Comparison of ENCODE assay signal across 8 cellular contexts in the genomic region with DNA sequence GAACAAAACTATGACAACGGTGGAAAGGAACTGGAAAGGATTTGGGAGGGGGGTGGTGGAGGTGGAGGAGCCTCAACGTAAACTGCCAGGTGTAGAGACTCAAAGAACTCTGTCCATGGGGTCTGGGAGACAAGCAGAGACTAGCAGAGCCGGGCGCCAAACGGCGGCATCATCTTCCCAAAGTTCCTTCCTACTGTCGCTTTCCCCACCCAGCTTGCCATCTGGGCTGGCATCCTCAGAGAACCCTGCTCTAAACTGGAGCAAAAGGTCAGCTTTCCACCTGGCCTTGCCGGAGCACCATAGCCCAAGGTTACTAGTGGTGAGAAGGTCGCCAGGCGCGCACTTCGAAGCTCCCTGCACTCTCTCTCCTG. TPM values are rescaled to one million over a fixed set of nuclear protein-coding genes. Genes with fewer than 3 reads are reported as not detected.
A peak's percentile ranks its signal among the peaks of the same experiment; 100 is the strongest.
DNase-seq lines count a peak whose midpoint lies in the region; ATAC-seq and TF ChIP-seq lines count a peak whose summit lies in the region.

No MANE protein-coding gene starts in this region.

- H3K4me3 Mint-ChIP-seq in activated T-cell treated with anti-CD3 and anti-CD28 coated beads, Interleukin-2, amount 50 U/mL, for 24 hours = peak overlapping the region; percentile 85
- H3K4me3 Mint-ChIP-seq in activated naive CD8-positive, alpha-beta T cell treated with anti-CD3 and anti-CD28 coated beads, Interleukin-2, amount 50 U/mL, for 24 hours = peak overlapping the region; percentile 88

- H3K4me3 ChIP-seq in right lobe of liver (peak overlapping the region in 2 of 3 donors; percentile 65), tibial artery (peak overlapping the region; percentile 58 to 61)

- in situ Hi-C loops in ACHN (cut with HindIII; ENCODE audit: low pct_ligation_motif_present, low pct_unique_long_range_greater_than_20kb, low sequenced_read_pairs) = no loop called here

- H3K36me3 ChIP-seq in right lobe of liver (no peaks in the 10 kb centered on the region), tibial artery (no peaks in the 10 kb centered on the region)

- TF ChIP-seq POLR2A in right lobe of liver (IDR thresholded peaks at IDR 0.05) = no peak

- no peak for DNase-seq in activated T-cell treated with anti-CD3 and anti-CD28 coated beads, Interleukin-2, amount 50 U/mL, for 24 hours
- DNase-seq in activated T-cell treated with anti-CD3 and anti-CD28 coated beads, Interleukin-2, amount 50 U/mL, for 1 hour = no peak
- DNase-seq in activated naive CD8-positive, alpha-beta T cell treated with anti-CD3 and anti-CD28 coated beads, Interleukin-2, amount 50 U/mL, for 24 hours = no peak
- DNase-seq in right lobe of liver (no peak), tibial artery (no peak), ACHN (no peak), NCI-H446 (lab: John Stamatoyannopoulos, UW) (no peak), DMS153 treated with DMSO at 0.1 percent for 48 hours (lab: John Stamatoyannopoulos, UW; ENCODE audit: unreplicated experiment) (no peak)

- peak overlapping the region; percentile 99 to 100 (median 99) for H3K27ac ChIP-seq in right lobe of liver
- peak overlapping the region; percentile 97 to 99 for H3K27ac ChIP-seq in tibial artery

- H3K4me1 Mint-ChIP-seq in activated T-cell treated with anti-CD3 and anti-CD28 coated beads, Interleukin-2, amount 50 U/mL, for 24 hours (ENCODE audit: low read depth) = peaks cover 71% of the 10 kb centered on the region
- peaks cover 71% of the 10 kb centered on the region for H3K4me1 Mint-ChIP-seq in activated naive CD8-positive, alpha-beta T cell treated with anti-CD3 and anti-CD28 coated beads, Interleukin-2, amount 50 U/mL, for 24 hours

- ATAC-seq in activated naive CD8-positive, alpha-beta T cell treated with anti-CD3 and anti-CD28 coated beads, Interleukin-2, amount 50 U/mL, for 24 hours = no peak
- ATAC-seq in right lobe of liver = peak; percentile 0 to 21 (median 13)

- H3K9me3 ChIP-seq in right lobe of liver (no peaks in the 10 kb centered on the region), tibial artery (no peaks in the 10 kb centered on the region)

- H3K27me3 ChIP-seq in right lobe of liver = no peaks in the 10 kb centered on the region
- H3K27me3 ChIP-seq in tibial artery = no peaks in the 10 kb centered on the region

- intact Hi-C loops in right lobe of liver (cut with DNase I) = no loop called here
- intact Hi-C loops in tibial artery (cut with DNase I; ENCODE audit: low total_unique reads) = no loop called here

- peaks cover 13% of the 10 kb centered on the region for H3K36me3 Mint-ChIP-seq in activated T-cell treated with anti-CD3 and anti-CD28 coated beads, Interleukin-2, amount 50 U/mL, for 24 hours (ENCODE audit: low read depth)
- H3K36me3 Mint-ChIP-seq in activated naive CD8-positive, alpha-beta T cell treated with anti-CD3 and anti-CD28 coated beads, Interleukin-2, amount 50 U/mL, for 24 hours (ENCODE audit: low read depth) = no peaks in the 10 kb centered on the region

- no peak for TF ChIP-seq CTCF in right lobe of liver (IDR thresholded peaks at IDR 0.05)
- TF ChIP-seq CTCF in tibial artery (IDR thresholded peaks at IDR 0.05) = no peak

- peak overlapping the region; percentile 96 for H3K27ac Mint-ChIP-seq in activated T-cell treated with anti-CD3 and anti-CD28 coated beads, Interleukin-2, amount 50 U/mL, for 24 hours
- H3K27ac Mint-ChIP-seq in activated naive CD8-positive, alpha-beta T cell treated with anti-CD3 and anti-CD28 coated beads, Interleukin-2, amount 50 U/mL, for 24 hours = peak overlapping the region; percentile 92

- H3K4me1 ChIP-seq in right lobe of liver (peaks cover 0 to 62% (median 26%) of the 10 kb centered on the region in 4 donors), tibial artery (peaks cover 0 to 67% (median 59%) of the 10 kb centered on the region in 4 donors)

- WGBS in right lobe of liver (ENCODE audit: insufficient coverage, low coverage, low lambda C conversion rate, missing lambda C conversion rate) = 31% methylated on average over 2 of the region's 12 CpGs

- no peaks in the 10 kb centered on the region for H3K27me3 Mint-ChIP-seq in activated T-cell treated with anti-CD3 and anti-CD28 coated beads, Interleukin-2, amount 50 U/mL, for 24 hours
- H3K27me3 Mint-ChIP-seq in activated naive CD8-positive, alpha-beta T cell treated with anti-CD3 and anti-CD28 coated beads, Interleukin-2, amount 50 U/mL, for 24 hours = peaks cover 2% of the 10 kb centered on the region

- no peaks in the 10 kb centered on the region for H3K9me3 Mint-ChIP-seq in activated T-cell treated with anti-CD3 and anti-CD28 coated beads, Interleukin-2, amount 50 U/mL, for 24 hours
- H3K9me3 Mint-ChIP-seq in activated naive CD8-positive, alpha-beta T cell treated with anti-CD3 and anti-CD28 coated beads, Interleukin-2, amount 50 U/mL, for 24 hours = no peaks in the 10 kb centered on the region

RNA-seq across cellular contexts. Expression of a gene that starts 4.0 kb away (rescaled TPM):
- 10 to 100 TPM; 11.7 to 18.1 (median 13.7) TPM for total RNA-seq in right lobe of liver
